In the genomic region with DNA sequence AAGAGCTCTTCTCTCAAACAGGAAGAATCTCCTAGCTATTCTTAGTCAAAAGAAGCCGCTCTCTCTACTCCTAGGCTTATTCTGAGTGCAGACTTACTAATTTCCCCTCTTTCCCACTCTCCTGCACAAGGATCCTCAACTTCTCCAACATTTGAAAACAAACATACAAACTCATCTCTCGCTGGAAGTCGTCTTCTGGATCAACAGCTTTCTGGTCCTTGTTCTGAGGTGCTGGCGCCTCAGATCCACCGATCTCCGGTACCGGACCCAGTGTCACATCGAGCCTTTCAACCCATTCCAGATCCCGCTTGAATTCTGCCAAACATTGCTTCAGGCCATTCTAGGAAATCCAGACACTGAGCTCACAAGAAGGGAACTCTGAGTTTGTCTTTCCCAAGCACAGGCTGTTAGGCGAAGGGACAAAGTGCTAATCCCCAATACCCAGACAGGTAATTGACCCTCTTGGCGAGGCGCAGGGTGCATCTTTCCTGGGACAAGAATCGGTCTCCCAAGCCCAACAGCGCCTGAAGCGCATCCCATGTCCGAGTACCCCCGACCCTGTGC, we compare ENCODE assay signal across 9 cellular contexts. TPM values are rescaled to one million over a fixed set of nuclear protein-coding genes. Genes with fewer than 3 reads are reported as not detected.
DNase-seq lines count a peak whose midpoint lies in the region; ATAC-seq and TF ChIP-seq lines count a peak whose summit lies in the region.
"Had no signal": no experiment of that assay in that cellular context is flagged by ENCODE, and none has a peak within 500 bp of the region (broad histone marks: within the 10 kb centered on the region; RNA-seq: fewer than 3 reads in every experiment).

No MANE protein-coding gene starts in this region.

- peak overlapping the region; percentile 76; the same call in 1 of the 2 replicates for H3K9ac ChIP-seq in HUES48 (ENCODE audit: low read depth, low read length)
- peak overlapping the region; percentile 78 for H3K9ac ChIP-seq in mammary epithelial cell (ENCODE audit: insufficient read depth, low read length)
- H3K9ac ChIP-seq in mucosa of rectum (ENCODE audit: low read depth in 1 of 2, low read length in 2 of 2): peak overlapping the region; percentile 76 to 87

- DNase-seq in CD8-positive, alpha-beta memory T cell: no peak
- peak; percentile 5 for DNase-seq in mammary epithelial cell
- no peak for DNase-seq in sciatic nerve (ENCODE audit: low spot score)
- no peak for DNase-seq in SHP77 (lab: John Stamatoyannopoulos, UW)
- DNase-seq in ACHN: no peak

- H3K79me2 ChIP-seq in mammary epithelial cell (ENCODE audit: insufficient read depth, low read length): peaks cover 38% of the 10 kb centered on the region

- dilution Hi-C loops in mammary epithelial cell (cut with HindIII; ENCODE audit: low sequenced_read_pairs): no loop called here

- H3K9me3 Mint-ChIP-seq in CD8-positive, alpha-beta memory T cell: no peaks in the 10 kb centered on the region

- peak overlapping the region; percentile 92 to 100 (median 98) for H3K4me3 Mint-ChIP-seq in CD8-positive, alpha-beta memory T cell

- peaks cover 25 to 41% (median 37%) of the 10 kb centered on the region in 3 donors for H3K4me1 Mint-ChIP-seq in CD8-positive, alpha-beta memory T cell

- no peak for TF ChIP-seq CTCF in mammary epithelial cell (conservative IDR thresholded peaks at IDR 0.05 in 1 of 2, IDR thresholded peaks at IDR 0.05 in 1 of 2; ENCODE audit: extremely low read depth in 1 of 2, insufficient read depth in 1 of 2, low read depth in 1 of 2, low read length in 2 of 2)

- 9% methylated on average over 10 of the region's 17 CpGs for WGBS in mammary epithelial cell (ENCODE audit: low coverage, missing lambda C conversion rate)

- H2AFZ ChIP-seq in mammary epithelial cell (ENCODE audit: low read depth, low read length): peak overlapping the region; percentile 95

- peak overlapping the region; percentile 73 for H3K4me2 ChIP-seq in mammary epithelial cell (ENCODE audit: insufficient read depth, low read depth, low read length)

- H3K9me3 ChIP-seq in CD8-positive, alpha-beta memory T cell (ENCODE audit: low read length): no peaks in the 10 kb centered on the region
- H3K9me3 ChIP-seq in HUES48 (ENCODE audit: control insufficient read depth, insufficient read depth, low read length): no peaks in the 10 kb centered on the region
- H3K9me3 ChIP-seq in mammary epithelial cell (replicated peaks; ENCODE audit: insufficient read depth, low read length): no peaks in the 10 kb centered on the region
- H3K9me3 ChIP-seq in mucosa of rectum (ENCODE audit: control insufficient read depth in 2 of 2, low read length in 2 of 2): no peaks in the 10 kb centered on the region

- H3K27me3 ChIP-seq in CD8-positive, alpha-beta memory T cell (ENCODE audit: insufficient read depth, low read length, poor library complexity, severe bottlenecking): peaks cover 3% of the 10 kb centered on the region
- peaks cover 7% of the 10 kb centered on the region; the same call in 1 of the 2 replicates for H3K27me3 ChIP-seq in HUES48 (ENCODE audit: control insufficient read depth, insufficient read depth, low read length)
- H3K27me3 ChIP-seq in mammary epithelial cell (ENCODE audit: insufficient read depth, low read length): no peaks in the 10 kb centered on the region
- H3K27me3 ChIP-seq in mucosa of rectum (ENCODE audit: control insufficient read depth in 2 of 2, insufficient read depth in 2 of 2, low read length in 2 of 2): peaks cover 0 to 4% of the 10 kb centered on the region in 2 donors

- H3K36me3 Mint-ChIP-seq in CD8-positive, alpha-beta memory T cell: peaks cover 10 to 49% (median 19%) of the 10 kb centered on the region in 3 donors

- in situ Hi-C loops in mammary epithelial cell (cut with MboI; ENCODE audit: low sequenced_read_pairs in 2 of 2): no loop called here
- in situ Hi-C loops in ACHN (cut with HindIII; ENCODE audit: low pct_ligation_motif_present, low pct_unique_long_range_greater_than_20kb, low sequenced_read_pairs): no loop called here

- peak overlapping the region; percentile 77 for H3K27ac ChIP-seq in CD8-positive, alpha-beta memory T cell (ENCODE audit: low read depth, low read length)
- H3K27ac ChIP-seq in HUES48 (ENCODE audit: low read depth, low read length) (no peak overlapping the region), mammary epithelial cell (ENCODE audit: insufficient read depth, low read depth, low read length) (peak overlapping the region; percentile 55), mucosa of rectum (ENCODE audit: low read depth in 2 of 2, low read length in 2 of 2) (no peak overlapping the region)

- H3K27me3 Mint-ChIP-seq in CD8-positive, alpha-beta memory T cell: peaks cover 6 to 12% of the 10 kb centered on the region in 2 donors

- no peak for ATAC-seq in GM18520 (IDR thresholded peaks at IDR 0.05; ENCODE audit: unreplicated experiment)
- ATAC-seq in sciatic nerve: no peak

- peak overlapping the region; percentile 97 for H3K4me3 ChIP-seq in CD8-positive, alpha-beta memory T cell (ENCODE audit: low read length)
- H3K4me3 ChIP-seq in HUES48 (ENCODE audit: low read depth, low read length): peak overlapping the region; percentile 96
- H3K4me3 ChIP-seq in mammary epithelial cell (replicated peaks in 1 of 3; ENCODE audit: insufficient read depth in 1 of 3, low read depth in 2 of 3, low read length in 3 of 3): peak overlapping the region; percentile 56 to 100 (median 94)
- peak overlapping the region; percentile 92 to 96 for H3K4me3 ChIP-seq in mucosa of rectum (ENCODE audit: low read length in 2 of 2)

- no TSS peak for BruUV-seq in mammary epithelial cell (replicated peaks; lab: Mats Ljungman, UMichigan)

- intact Hi-C loops in mammary epithelial cell (cut with micrococcal nuclease) (loop anchor here (1.0 kb wide), 1 partner anchor 97 kb away; no protein-coding TSS in a partner anchor), sciatic nerve (cut with DNase I) (no loop called here)

- H3K36me3 ChIP-seq in CD8-positive, alpha-beta memory T cell (ENCODE audit: insufficient read depth, low read length): peaks cover 31% of the 10 kb centered on the region
- peaks cover 45% of the 10 kb centered on the region for H3K36me3 ChIP-seq in HUES48 (ENCODE audit: control insufficient read depth, insufficient read depth, low read length)
- H3K36me3 ChIP-seq in mammary epithelial cell (ENCODE audit: insufficient read depth, low read length): peaks cover 30% of the 10 kb centered on the region
- peaks cover 24 to 35% of the 10 kb centered on the region in 2 donors for H3K36me3 ChIP-seq in mucosa of rectum (ENCODE audit: control insufficient read depth in 2 of 2, insufficient read depth in 2 of 2, low read length in 2 of 2)

- CTCF ChIA-PET in CD8-positive, alpha-beta memory T cell (lab: Charles Lee): no interaction called here
- CTCF ChIA-PET in mammary epithelial cell (lab: Charles Lee; ENCODE audit: low non-redundant PET): no interaction called here

- POLR2A ChIA-PET in CD8-positive, alpha-beta memory T cell (lab: Charles Lee): interaction anchor here (1.2 kb wide), 1 partner anchor 219 kb away, joined by 3 read pairs; the partner anchor contains the start of genes MED8 and SZT2

- H3K27ac Mint-ChIP-seq in CD8-positive, alpha-beta memory T cell: peak overlapping the region; percentile 0 to 97 (median 95)

- H4K20me1 ChIP-seq in mammary epithelial cell (ENCODE audit: insufficient read depth, low read length): no peaks in the 10 kb centered on the region

- H3K4me1 ChIP-seq in CD8-positive, alpha-beta memory T cell (ENCODE audit: insufficient read depth, low read length): peaks cover 19% of the 10 kb centered on the region
- peaks cover 3% of the 10 kb centered on the region; the same call in 1 of the 2 replicates for H3K4me1 ChIP-seq in HUES48 (ENCODE audit: control insufficient read depth, insufficient read depth, low read length)
- peaks cover 11% of the 10 kb centered on the region for H3K4me1 ChIP-seq in mammary epithelial cell (ENCODE audit: insufficient read depth, low read length)
- peaks cover 6 to 11% of the 10 kb centered on the region in 2 donors for H3K4me1 ChIP-seq in mucosa of rectum (ENCODE audit: control insufficient read depth in 2 of 2, insufficient read depth in 2 of 2, low read length in 2 of 2)

RNA-seq across cellular contexts. Expression of gene EBNA1BP2, which starts 0.7 kb away (rescaled TPM):
- 100 to 1,000 TPM; 168 to 173 TPM for total RNA-seq in CD8-positive, alpha-beta memory T cell
- polyA plus RNA-seq in CD8-positive, alpha-beta memory T cell: 53.9 TPM
- total RNA-seq in mammary epithelial cell (100 to 1,000 TPM in 1 of 2 donors, 10 to 100 TPM in 1; 56.5 to 115 TPM), sciatic nerve (32.7 TPM)
- 126 TPM for polyA plus RNA-seq in mammary epithelial cell
- 74.2 TPM for polyA minus RNA-seq in mammary epithelial cell

RNA-seq across cellular contexts. Expression of gene CFAP57, which starts 0.7 kb away (rescaled TPM):
- under 1 TPM; 0.26 to 0.33 TPM for total RNA-seq in CD8-positive, alpha-beta memory T cell
- polyA plus RNA-seq in CD8-positive, alpha-beta memory T cell: not detected
- total RNA-seq in mammary epithelial cell (under 1 TPM; 0.26 to 0.50 TPM), sciatic nerve (0.31 TPM)
- 0.14 TPM for polyA plus RNA-seq in mammary epithelial cell
- polyA minus RNA-seq in mammary epithelial cell: not detected
- total RNA-seq: LHCN-M2 had no signal

Comparison
In these comparisons a context has a peak if more than half of its experiments do, and no peak if none do; other contexts are left out.
1. H3K27ac ChIP-seq: peak in CD8-positive, alpha-beta memory T cell (single experiment) and mammary epithelial cell (single experiment); none in HUES48 (single experiment) and mucosa of rectum (0 of 2).
2. Peak in every context shown above with its lines, with median percentiles within 50 percentile points of each other: H3K4me3 ChIP-seq and H3K9ac ChIP-seq.